Comparison of ENCODE assay signal across 14 cellular contexts in genomic region chr3:178155521-178155920, GRCh38.
DNase-seq lines count a peak whose midpoint lies in the region; ATAC-seq and TF ChIP-seq lines count a peak whose summit lies in the region.
"Had no signal": no experiment of that assay in that cellular context is flagged by ENCODE, and none has a peak within 500 bp of the region (broad histone marks: within the 10 kb centered on the region; RNA-seq: fewer than 3 reads in every experiment).

No MANE protein-coding gene starts in this region.

- no peak overlapping the region for H3K4me3 ChIP-seq in smooth muscle cell

- no peaks in the 10 kb centered on the region for H3K36me3 ChIP-seq in smooth muscle cell (ENCODE audit: low read depth)

- ATAC-seq in activated CD4-positive, alpha-beta T cell treated with anti-CD3 and anti-CD28 coated beads for 36 hours = no peak

- H4K20me1 ChIP-seq in smooth muscle cell (ENCODE audit: low read depth) = no peaks in the 10 kb centered on the region

- H3K4me1 ChIP-seq in smooth muscle cell (ENCODE audit: low read depth) = peaks cover 5% of the 10 kb centered on the region

- no peak overlapping the region for H3K27ac ChIP-seq in smooth muscle cell (ENCODE audit: low read depth)

- peaks cover 2% of the 10 kb centered on the region for H3K4me1 Mint-ChIP-seq in activated CD4-positive, alpha-beta T cell treated with anti-CD3 and anti-CD28 coated beads for 36 hours
- H3K4me1 Mint-ChIP-seq in dendritic cell treated with granulocyte-macrophage colony-stimulating factor and Interleukin-4, amounts not matched to agents 40 ng/mL and 50 ng/mL, for 4 days (ENCODE audit: low read depth) = peaks cover 15% of the 10 kb centered on the region
- H3K4me1 Mint-ChIP-seq: memory B cell had no signal

- H3K79me2 ChIP-seq in smooth muscle cell (ENCODE audit: low read depth) = no peaks in the 10 kb centered on the region

- no peaks in the 10 kb centered on the region for H3K9me3 Mint-ChIP-seq in activated CD4-positive, alpha-beta T cell treated with anti-CD3 and anti-CD28 coated beads for 36 hours (ENCODE audit: low read depth)
- no peaks in the 10 kb centered on the region for H3K9me3 Mint-ChIP-seq in dendritic cell treated with granulocyte-macrophage colony-stimulating factor and Interleukin-4, amounts not matched to agents 40 ng/mL and 50 ng/mL, for 4 days
- H3K9me3 Mint-ChIP-seq: HFFc6; memory B cell; T-helper 2 cell treated with Interferon-gamma antibody and Interleukin-4, amounts not matched to agents 5 μg/mL and 100 μg/mL, for 36 hours had no signal

- TF ChIP-seq CTCF in smooth muscle cell (IDR thresholded peaks at IDR 0.05; ENCODE audit: borderline replicate concordance, insufficient read depth, poor library complexity, severe bottlenecking) = no peak

- H3K4me3 Mint-ChIP-seq in activated CD4-positive, alpha-beta T cell treated with anti-CD3 and anti-CD28 coated beads for 36 hours = no peak overlapping the region
- H3K4me3 Mint-ChIP-seq in dendritic cell treated with granulocyte-macrophage colony-stimulating factor and Interleukin-4, amounts not matched to agents 40 ng/mL and 50 ng/mL, for 4 days = no peak overlapping the region
- H3K4me3 Mint-ChIP-seq: activated CD4-positive, alpha-beta memory T cell treated with anti-CD3 and anti-CD28 coated beads for 36 hours; HFFc6; memory B cell; T-helper 2 cell treated with Interferon-gamma antibody and Interleukin-4, amounts not matched to agents 5 μg/mL and 100 μg/mL, for 36 hours had no signal

- peak; percentile 9 for DNase-seq in activated CD4-positive, alpha-beta T cell treated with anti-CD3 and anti-CD28 coated beads for 36 hours
- DNase-seq in activated CD4-positive, alpha-beta T cell treated with anti-CD3 and anti-CD28 coated beads, Interleukin-2, amount 50 U/mL, for 4 hours = no peak
- DNase-seq in NCI-H1092 (lab: John Stamatoyannopoulos, UW) (peak; percentile 24), renal cortical epithelial cell (ENCODE audit: low read depth) (peak; percentile 26), AG08396 (ENCODE audit: low spot score) (no peak), SKM-1 treated with dmso at 0.1 percent for 144 hours (lab: John Stamatoyannopoulos, UW; ENCODE audit: unreplicated experiment) (no peak), smooth muscle cell (lab: John Stamatoyannopoulos, UW; ENCODE audit: unreplicated experiment) (no peak)
- DNase-seq: activated CD4-positive, alpha-beta memory T cell treated with anti-CD3 and anti-CD28 coated beads for 36 hours; anterior cingulate cortex; HFFc6; NCI-H2171 treated with DMSO at 0.1 percent for 48 hours had no signal

- no peaks in the 10 kb centered on the region for H3K36me3 Mint-ChIP-seq in activated CD4-positive, alpha-beta T cell treated with anti-CD3 and anti-CD28 coated beads for 36 hours (ENCODE audit: low read depth)
- H3K36me3 Mint-ChIP-seq in dendritic cell treated with granulocyte-macrophage colony-stimulating factor and Interleukin-4, amounts not matched to agents 40 ng/mL and 50 ng/mL, for 4 days (ENCODE audit: low read depth) = no peaks in the 10 kb centered on the region

- 92% methylated on average over 2 of the region's 2 CpGs for WGBS in smooth muscle cell (ENCODE audit: low lambda C conversion rate)

- intact Hi-C loops in activated CD4-positive, alpha-beta T cell treated with anti-CD3 and anti-CD28 coated beads for 36 hours (cut with DNase I, micrococcal nuclease) = loop anchor here in 1 of 2 experiments (10.0 kb wide), 1 partner anchor 1101 kb away; no protein-coding TSS in a partner anchor
- intact Hi-C loops in dendritic cell treated with granulocyte-macrophage colony-stimulating factor and Interleukin-4, amounts not matched to agents 40 ng/mL and 50 ng/mL, for 4 days (cut with micrococcal nuclease) = no loop called here

- H3K27me3 ChIP-seq in smooth muscle cell (ENCODE audit: low read depth) = no peaks in the 10 kb centered on the region

- no peak overlapping the region for H3K4me2 ChIP-seq in smooth muscle cell

- CTCF ChIA-PET in activated CD4-positive, alpha-beta T cell treated with anti-CD3 and anti-CD28 coated beads for 36 hours (lab: Charles Lee) = interaction anchor here (0.6 kb wide), 1 partner anchor 1731 kb away, joined by 3 read pairs; no protein-coding TSS in a partner anchor

- H2AFZ ChIP-seq in smooth muscle cell (ENCODE audit: low read depth) = no peak overlapping the region

- POLR2A ChIA-PET in activated CD4-positive, alpha-beta T cell treated with anti-CD3 and anti-CD28 coated beads for 36 hours (lab: Charles Lee) = no interaction called here

- no peak overlapping the region for H3K27ac Mint-ChIP-seq in activated CD4-positive, alpha-beta T cell treated with anti-CD3 and anti-CD28 coated beads for 36 hours
- peak overlapping the region; percentile 56 for H3K27ac Mint-ChIP-seq in dendritic cell treated with granulocyte-macrophage colony-stimulating factor and Interleukin-4, amounts not matched to agents 40 ng/mL and 50 ng/mL, for 4 days
- H3K27ac Mint-ChIP-seq: activated CD4-positive, alpha-beta memory T cell treated with anti-CD3 and anti-CD28 coated beads for 36 hours; HFFc6; memory B cell; T-helper 2 cell treated with Interferon-gamma antibody and Interleukin-4, amounts not matched to agents 5 μg/mL and 100 μg/mL, for 36 hours had no signal

- no peaks in the 10 kb centered on the region for H3K27me3 Mint-ChIP-seq in activated CD4-positive, alpha-beta T cell treated with anti-CD3 and anti-CD28 coated beads for 36 hours
- H3K27me3 Mint-ChIP-seq in dendritic cell treated with granulocyte-macrophage colony-stimulating factor and Interleukin-4, amounts not matched to agents 40 ng/mL and 50 ng/mL, for 4 days = no peaks in the 10 kb centered on the region

- no peaks in the 10 kb centered on the region for H3K9me3 ChIP-seq in smooth muscle cell (replicated peaks; ENCODE audit: low read depth)

- H3K9ac ChIP-seq in smooth muscle cell (ENCODE audit: low read depth) = no peak overlapping the region

- no peaks in the 10 kb centered on the region for H3F3A ChIP-seq in smooth muscle cell (ENCODE audit: low read depth)

Comparison
In these comparisons a context has a peak if more than half of its experiments do, and no peak if none do; other contexts are left out.
1. DNase-seq: peak in activated CD4-positive, alpha-beta T cell treated with anti-CD3 and anti-CD28 coated beads for 36 hours (single experiment), NCI-H1092 (single experiment) and renal cortical epithelial cell (single experiment); none in activated CD4-positive, alpha-beta T cell treated with anti-CD3 and anti-CD28 coated beads, Interleukin-2, amount 50 U/mL, for 4 hours (0 of 2), AG08396 (single experiment), SKM-1 treated with dmso at 0.1 percent for 144 hours (single experiment) and smooth muscle cell (single experiment).